Comparison of ENCODE assay signal across 1 cellular context in genomic region chr19:3374369-3375112, GRCh38.
TF ChIP-seq lines count a peak whose summit lies in the region.

No MANE protein-coding gene starts in this region.

TF ChIP-seq in K562, 482 proteins besides CTCF, POLR2A, EP300 and RAD21 (continued from another document and continues in another):
- no peak for TF ChIP-seq CHD7 (IDR thresholded peaks at IDR 0.05; ENCODE audit: low read depth, low read length)
- TF ChIP-seq ZNF507 (tag; conservative IDR thresholded peaks at IDR 0.05) = no peak
- no peak for TF ChIP-seq PREB (CRISPR knock-in tag; IDR thresholded peaks at IDR 0.05)
- no peak for TF ChIP-seq ELF1 (tag; IDR thresholded peaks at IDR 0.05)
- no peak for TF ChIP-seq SMC3 (conservative IDR thresholded peaks at IDR 0.05; ENCODE audit: insufficient read depth, low read depth, low read length)
- peak; percentile 83 for TF ChIP-seq ESRRA (IDR thresholded peaks at IDR 0.05; ENCODE audit: borderline replicate concordance, low read depth)
- TF ChIP-seq C11orf30 (IDR thresholded peaks at IDR 0.05; ENCODE audit: low read depth) = no peak
- TF ChIP-seq TBP (optimal IDR thresholded peaks at IDR 0.05; ENCODE audit: low read depth, low read length) = no peak
- TF ChIP-seq SP1 (CRISPR knock-in tag; IDR thresholded peaks at IDR 0.05) = peak; percentile 74
- TF ChIP-seq CEBPB (tag; IDR thresholded peaks at IDR 0.05) = no peak
- no peak for TF ChIP-seq FOXK1 (CRISPR knock-in tag; IDR thresholded peaks at IDR 0.05; ENCODE audit: borderline replicate concordance)
- TF ChIP-seq CHD1 (IDR thresholded peaks at IDR 0.05; ENCODE audit: low read length) = no peak
- no peak for TF ChIP-seq HNRNPK (IDR thresholded peaks at IDR 0.05; ENCODE audit: low read depth, low read length, poor library complexity, severe bottlenecking)
- TF ChIP-seq SAFB2 (IDR thresholded peaks at IDR 0.05; ENCODE audit: borderline replicate concordance, low read depth, low read length, severe bottlenecking) = no peak
- TF ChIP-seq XRCC5 (IDR thresholded peaks at IDR 0.05; ENCODE audit: low read depth, low read length) = peak; percentile 67; the same call in 1 of the 2 replicates
- no peak for TF ChIP-seq NFATC3 (IDR thresholded peaks at IDR 0.05)
- TF ChIP-seq PCBP2 (IDR thresholded peaks at IDR 0.05; ENCODE audit: low read depth, low read length, poor library complexity, severe bottlenecking) = no peak
- TF ChIP-seq CREB3L1 (IDR thresholded peaks at IDR 0.05; ENCODE audit: borderline replicate concordance, low read depth) = 0 out of 2 replicates have a peak, but pooled peaks have one; percentile 35
- no peak; the same call in 1 of the 2 replicates for TF ChIP-seq TCF7 (IDR thresholded peaks at IDR 0.05; ENCODE audit: borderline replicate concordance)
- peak; percentile 10 for TF ChIP-seq RBBP5 (IDR thresholded peaks at IDR 0.05; ENCODE audit: borderline replicate concordance, insufficient read depth, low read length, poor library complexity, severe bottlenecking)
- no peak for TF ChIP-seq RFX1 (IDR thresholded peaks at IDR 0.05)
- TF ChIP-seq SRSF3 (IDR thresholded peaks at IDR 0.05; ENCODE audit: insufficient read depth, low read length) = no peak
- peak; percentile 84 for TF ChIP-seq NCOA4 (IDR thresholded peaks at IDR 0.05; ENCODE audit: partially characterized antibody)
- TF ChIP-seq PRMT5 (CRISPR knock-in tag; IDR thresholded peaks at IDR 0.05) = no peak
- TF ChIP-seq EWSR1 (IDR thresholded peaks at IDR 0.05; ENCODE audit: borderline replicate concordance, low read depth, partially characterized antibody) = no peak
- TF ChIP-seq MEIS2 (IDR thresholded peaks at IDR 0.05; ENCODE audit: partially characterized antibody) = peak; percentile 76
- no peak for TF ChIP-seq MAFG (tag; conservative IDR thresholded peaks at IDR 0.05)
- TF ChIP-seq UBTF (IDR thresholded peaks at IDR 0.05; ENCODE audit: borderline replicate concordance in 1 of 2, low read depth in 2 of 2, low read length in 2 of 2) = no peak
- no peak for TF ChIP-seq FOXO4 (CRISPR knock-in tag; IDR thresholded peaks at IDR 0.05)
- no peak for TF ChIP-seq ZHX1 (conservative IDR thresholded peaks at IDR 0.05; ENCODE audit: low read length)
- TF ChIP-seq MYBL2 (IDR thresholded peaks at IDR 0.05; ENCODE audit: low read depth) = no peak
- no peak for TF ChIP-seq MYBL2 (CRISPR knock-in tag; IDR thresholded peaks at IDR 0.05; ENCODE audit: borderline replicate concordance)
- peak; percentile 54 for TF ChIP-seq EHMT2 (IDR thresholded peaks at IDR 0.05)
- peak; percentile 96 for TF ChIP-seq CTBP1 (IDR thresholded peaks at IDR 0.05; ENCODE audit: borderline replicate concordance)
- no peak for TF ChIP-seq RNF219 (CRISPR knock-in tag; IDR thresholded peaks at IDR 0.05)
- TF ChIP-seq RAD51 (IDR thresholded peaks at IDR 0.05; ENCODE audit: borderline replicate concordance, low read depth) = peak; percentile 53; the same call in 1 of the 2 replicates
- peak; percentile 97 for TF ChIP-seq GATA2 (CRISPR knock-in tag; IDR thresholded peaks at IDR 0.05)
